Comparison of ENCODE assay signal across 8 cellular contexts in the genomic region with DNA sequence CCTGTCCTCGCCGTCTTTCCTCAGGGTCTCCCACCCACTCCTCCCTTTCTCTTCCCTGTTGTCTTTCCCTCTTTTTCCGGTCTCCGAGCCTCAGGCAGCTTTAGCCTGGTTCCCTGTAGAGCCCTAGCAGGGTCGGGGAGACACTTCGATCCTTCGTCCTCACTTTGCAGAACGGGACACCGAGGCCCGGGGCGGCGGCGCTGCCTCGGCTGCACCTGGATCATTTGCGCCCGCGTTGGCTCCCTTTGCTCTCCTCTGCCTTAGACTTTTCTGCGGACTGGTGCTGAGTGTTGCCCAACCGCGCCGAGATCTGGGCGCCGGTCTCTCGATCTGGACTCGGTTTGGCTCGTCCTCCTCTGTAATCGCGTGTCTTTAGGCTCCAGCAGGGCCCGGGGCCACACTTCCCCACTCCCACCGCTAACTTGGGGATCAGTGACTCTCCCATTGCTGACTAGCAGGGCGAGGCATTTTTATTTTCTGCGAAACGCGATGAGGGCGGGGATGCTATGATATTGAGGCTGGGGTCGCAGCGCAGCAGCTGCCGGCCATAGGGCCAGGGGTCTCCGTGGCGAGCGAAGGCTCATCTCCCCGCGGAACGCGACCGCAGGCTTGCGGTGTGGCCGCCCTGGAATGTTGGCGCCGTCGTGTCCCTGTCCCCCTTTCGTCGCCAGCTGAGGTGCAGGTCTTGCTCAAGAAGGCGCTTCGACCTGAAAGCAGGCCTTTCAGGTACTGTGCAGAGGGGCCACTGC. TPM values are rescaled to one million over a fixed set of nuclear protein-coding genes. Genes with fewer than 3 reads are reported as not detected.
DNase-seq lines count a peak whose midpoint lies in the region; ATAC-seq lines count a peak whose summit lies in the region.

No MANE protein-coding gene starts in this region.

- H3K36me3 ChIP-seq in subcutaneous abdominal adipose tissue (ENCODE audit: control insufficient read depth in 5 of 5, insufficient read depth in 5 of 5, low read length in 5 of 5) = no peaks in the 10 kb centered on the region

- DNase-seq in activated CD4-positive, alpha-beta T cell treated with anti-CD3 and anti-CD28 coated beads for 36 hours = peak; percentile 28
- DNase-seq in activated CD4-positive, alpha-beta T cell treated with anti-CD3 and anti-CD28 coated beads, Interleukin-2, amount 50 U/mL, for 1 hour = no peak
- DNase-seq in activated T-cell treated with anti-CD3 and anti-CD28 coated beads, Interleukin-2, amount 50 U/mL, for 72 hours = peak; percentile 4 to 11
- DNase-seq in GM19240 (ENCODE audit: insufficient read length, low spot score) (no peak), NCI-H1436 treated with DMSO at 0.1 percent for 48 hours (lab: John Stamatoyannopoulos, UW) (no peak)

- H3K27me3 ChIP-seq in subcutaneous abdominal adipose tissue (ENCODE audit: control insufficient read depth in 5 of 5, insufficient read depth in 4 of 5, low read length in 5 of 5) = peaks cover 7 to 42% (median 32%) of the 10 kb centered on the region in 5 donors

- peaks cover 36% of the 10 kb centered on the region for H3K27me3 Mint-ChIP-seq in activated CD4-positive, alpha-beta T cell treated with anti-CD3 and anti-CD28 coated beads for 36 hours
- peaks cover 39% of the 10 kb centered on the region for H3K27me3 Mint-ChIP-seq in activated T-cell treated with anti-CD3 and anti-CD28 coated beads, Interleukin-2, amount 50 U/mL, for 72 hours (ENCODE audit: low read depth)

- no peak overlapping the region for H3K27ac ChIP-seq in subcutaneous abdominal adipose tissue (ENCODE audit: low read depth, low read length)

- H3K36me3 Mint-ChIP-seq in activated CD4-positive, alpha-beta T cell treated with anti-CD3 and anti-CD28 coated beads for 36 hours (ENCODE audit: low read depth) = peaks cover 22% of the 10 kb centered on the region
- H3K36me3 Mint-ChIP-seq in activated T-cell treated with anti-CD3 and anti-CD28 coated beads, Interleukin-2, amount 50 U/mL, for 72 hours (ENCODE audit: insufficient read depth in 2 of 2) = peaks cover 1 to 9% of the 10 kb centered on the region in 2 donors

- H3K9me3 ChIP-seq in iPS-18c (ENCODE audit: control insufficient read depth, insufficient read depth, low read length) (no peaks in the 10 kb centered on the region), subcutaneous abdominal adipose tissue (ENCODE audit: control insufficient read depth in 5 of 5, low read length in 5 of 5) (no peaks in the 10 kb centered on the region)

- peaks cover 14% of the 10 kb centered on the region for H3K4me1 Mint-ChIP-seq in activated CD4-positive, alpha-beta T cell treated with anti-CD3 and anti-CD28 coated beads for 36 hours
- peaks cover 20% of the 10 kb centered on the region for H3K4me1 Mint-ChIP-seq in activated T-cell treated with anti-CD3 and anti-CD28 coated beads, Interleukin-2, amount 50 U/mL, for 72 hours (ENCODE audit: low read depth)

- H3K4me3 ChIP-seq in iPS-18c (ENCODE audit: insufficient read depth, low read depth, low read length) (peak overlapping the region; percentile 81), subcutaneous abdominal adipose tissue (ENCODE audit: low read depth in 1 of 5, low read length in 5 of 5) (peak overlapping the region in 4 of 5 donors; percentile 5 to 65 (median 22))

- H3K4me1 ChIP-seq in subcutaneous abdominal adipose tissue (ENCODE audit: control insufficient read depth in 5 of 5, insufficient read depth in 5 of 5, low read length in 5 of 5) = peaks cover 5 to 23% (median 22%) of the 10 kb centered on the region in 5 donors

- intact Hi-C loops in activated CD4-positive, alpha-beta T cell treated with anti-CD3 and anti-CD28 coated beads for 36 hours (cut with DNase I, micrococcal nuclease) = loop anchor here (5.0 to 10.0 kb wide), 6 partner anchors 170 to 850 kb away; a partner anchor contains a TSS

- CTCF ChIA-PET in activated CD4-positive, alpha-beta T cell treated with anti-CD3 and anti-CD28 coated beads for 36 hours (lab: Charles Lee) = interaction anchor here (2.3 kb wide), 1 partner anchor 17 kb away, joined by 8 read pairs; no protein-coding TSS in a partner anchor

- H3K27ac Mint-ChIP-seq in activated CD4-positive, alpha-beta T cell treated with anti-CD3 and anti-CD28 coated beads for 36 hours = peak overlapping the region; percentile 71
- peak overlapping the region; percentile 64 for H3K27ac Mint-ChIP-seq in activated T-cell treated with anti-CD3 and anti-CD28 coated beads, Interleukin-2, amount 50 U/mL, for 72 hours

- H3K4me3 Mint-ChIP-seq in activated CD4-positive, alpha-beta T cell treated with anti-CD3 and anti-CD28 coated beads for 36 hours = peak overlapping the region; percentile 89
- H3K4me3 Mint-ChIP-seq in activated T-cell treated with anti-CD3 and anti-CD28 coated beads, Interleukin-2, amount 50 U/mL, for 72 hours = peak overlapping the region; percentile 86 to 97

- ATAC-seq in activated CD4-positive, alpha-beta T cell treated with anti-CD3 and anti-CD28 coated beads for 36 hours = no peak
- no peak for ATAC-seq in activated T-cell treated with anti-CD3 and anti-CD28 coated beads, Interleukin-2, amount 50 U/mL, for 72 hours (replicated peaks in 1 of 2)
- ATAC-seq in esophagus mucosa = no peak

- H3K9ac ChIP-seq in subcutaneous abdominal adipose tissue (ENCODE audit: low read length in 5 of 5) = peak overlapping the region in 1 of 5 donors; percentile 18

- H3K9me3 Mint-ChIP-seq in activated CD4-positive, alpha-beta T cell treated with anti-CD3 and anti-CD28 coated beads for 36 hours (ENCODE audit: low read depth) = no peaks in the 10 kb centered on the region
- H3K9me3 Mint-ChIP-seq in activated T-cell treated with anti-CD3 and anti-CD28 coated beads, Interleukin-2, amount 50 U/mL, for 72 hours = no peaks in the 10 kb centered on the region

- POLR2A ChIA-PET in activated CD4-positive, alpha-beta T cell treated with anti-CD3 and anti-CD28 coated beads for 36 hours (lab: Charles Lee) = no interaction called here

RNA-seq across cellular contexts. Expression of a gene that starts 1.6 kb away (rescaled TPM):
- total RNA-seq in activated CD4-positive, alpha-beta T cell treated with anti-CD3 and anti-CD28 coated beads for 36 hours = 10 to 100 TPM; 18.0 to 22.2 TPM
- 10 to 100 TPM; 15.7 to 21.1 TPM for total RNA-seq in activated T-cell treated with anti-CD3 and anti-CD28 coated beads, Interleukin-2, amount 50 U/mL, for 72 hours
- 5.2 TPM for total RNA-seq in esophagus mucosa

RNA-seq across cellular contexts. Expression of a gene that starts 40.6 kb away (rescaled TPM):
- not detected for total RNA-seq in activated CD4-positive, alpha-beta T cell treated with anti-CD3 and anti-CD28 coated beads for 36 hours
- total RNA-seq in activated T-cell treated with anti-CD3 and anti-CD28 coated beads, Interleukin-2, amount 50 U/mL, for 72 hours = not detected
- total RNA-seq in esophagus mucosa = not detected

Comparison
In these comparisons a context has a peak if more than half of its experiments do, and no peak if none do; other contexts are left out.
1. DNase-seq: peak in activated CD4-positive, alpha-beta T cell treated with anti-CD3 and anti-CD28 coated beads for 36 hours (single experiment) and activated T-cell treated with anti-CD3 and anti-CD28 coated beads, Interleukin-2, amount 50 U/mL, for 72 hours (2 of 2); none in activated CD4-positive, alpha-beta T cell treated with anti-CD3 and anti-CD28 coated beads, Interleukin-2, amount 50 U/mL, for 1 hour (single experiment), GM19240 (single experiment) and NCI-H1436 treated with DMSO at 0.1 percent for 48 hours (single experiment).